Comparison of ENCODE assay signal across 8 cellular contexts in the genomic region with DNA sequence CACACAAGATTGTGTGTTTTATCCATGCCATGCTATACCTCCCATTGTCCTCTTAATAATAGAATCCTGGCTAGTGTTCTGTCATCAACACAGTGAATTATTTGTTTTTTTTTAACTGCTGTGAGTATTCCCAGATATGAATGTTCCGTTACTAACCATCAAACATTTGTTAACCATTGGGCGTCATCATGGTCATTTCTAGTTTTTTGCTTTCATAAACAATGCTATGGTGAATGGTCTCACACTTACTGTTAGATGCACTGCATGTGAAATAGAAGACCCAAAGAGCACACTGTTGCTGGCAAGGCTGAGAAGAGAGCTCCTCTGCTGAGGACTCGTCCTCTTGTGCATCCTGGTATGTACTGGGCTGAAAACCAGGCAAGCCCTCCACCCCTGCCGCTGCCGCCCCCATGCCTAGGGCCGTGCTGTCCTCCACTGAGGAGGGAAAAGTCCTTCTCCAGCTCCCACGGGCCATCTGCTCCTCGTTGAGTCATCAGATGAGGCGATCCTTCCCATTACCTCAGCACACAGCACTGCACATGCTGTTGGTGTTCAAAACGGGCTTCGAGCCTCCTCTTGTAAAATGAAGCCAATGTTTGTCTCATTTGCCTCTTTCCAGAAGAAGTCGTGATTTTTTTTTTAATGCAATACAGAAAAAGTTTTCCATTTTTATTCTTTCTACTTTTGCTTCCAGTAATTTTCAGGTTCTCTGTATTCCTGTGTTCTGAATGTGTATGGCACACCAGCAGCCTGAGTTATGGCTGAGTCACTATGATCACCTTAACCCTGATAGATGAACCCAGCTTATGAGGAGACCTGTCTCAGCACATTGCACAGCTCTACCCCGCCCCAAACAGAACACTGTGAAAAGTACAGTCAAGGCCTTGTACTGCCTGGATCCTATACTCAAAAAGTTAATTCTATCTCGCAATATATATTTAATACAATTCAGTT.
DNase-seq lines count a peak whose midpoint lies in the region; ATAC-seq, FAIRE-seq and TF ChIP-seq lines count a peak whose summit lies in the region.

No MANE protein-coding gene starts in this region.

- in situ Hi-C loops in GM13976 (cut with MboI; ENCODE audit: low sequenced_read_pairs, unreplicated experiment): no loop called here

- no peaks in the 10 kb centered on the region for H3K36me3 ChIP-seq in pancreas

- ATAC-seq in pancreas: peak in 3 of 4 donors; percentile 42 to 55 (median 44)

- H3K27ac ChIP-seq in pancreas: peak overlapping the region in 2 of 4 donors; percentile 36 to 37

- WGBS in pancreas, 2 donors: 83 to 86% methylated on average over 14 of the region's 14 CpGs

- FAIRE-seq in pancreas (lab: Jason Lieb, UNC): no peak
- no peak for FAIRE-seq in frontal cortex (lab: Jason Lieb, UNC)

- peaks cover 7 to 26% (median 17%) of the 10 kb centered on the region in 3 donors for H3K4me1 ChIP-seq in pancreas

- H3K4me3 ChIP-seq in fibroblast of pulmonary artery (replicated peaks; ENCODE audit: low read depth, low read length) (no peak overlapping the region), pancreas (no peak overlapping the region)

- POLR2A ChIA-PET in GM10248 (lab: Yijun Ruan, JAX): interaction anchor here (0.6 kb wide), 1 partner anchor 55 kb away, joined by 3 read pairs; no protein-coding TSS in a partner anchor

- no peaks in the 10 kb centered on the region for H3K9me3 ChIP-seq in pancreas

- H3K27me3 ChIP-seq in pancreas: no peaks in the 10 kb centered on the region

- DNase-seq in DMS 273 (lab: John Stamatoyannopoulos, UW; ENCODE audit: unreplicated experiment) (peak; percentile 91), SHP77 (lab: John Stamatoyannopoulos, UW) (peak; percentile 41 to 62), fibroblast of pulmonary artery (ENCODE audit: low read depth) (peak; percentile 85), pancreas (no peak), frontal cortex (ENCODE audit: low spot score in 2 of 2) (no peak), GM10248 (ENCODE audit: extremely low spot score) (no peak), GM13976 (ENCODE audit: low spot score) (no peak), NCI-H1105 (lab: John Stamatoyannopoulos, UW) (no peak)

- intact Hi-C loops in pancreas (cut with DNase I): no loop called here

- CTCF ChIA-PET in GM10248 (lab: Yijun Ruan, JAX): interaction anchor here (1.1 kb wide), 1 partner anchor 11 kb away, joined by 3 read pairs; no protein-coding TSS in a partner anchor

- no peak for TF ChIP-seq CTCF in fibroblast of pulmonary artery (IDR thresholded peaks at IDR 0.05; ENCODE audit: low read length, missing control alignments)
- TF ChIP-seq CTCF in pancreas (IDR thresholded peaks at IDR 0.05): no peak
- no peak for TF ChIP-seq CTCF in GM10248 (IDR thresholded peaks at IDR 0.05; ENCODE audit: control extremely low read depth, extremely low read depth, low read depth, missing control alignments)
- TF ChIP-seq CTCF in GM13976 (IDR thresholded peaks at IDR 0.05; ENCODE audit: borderline replicate concordance, control extremely low read depth, extremely low read depth, insufficient read depth, missing control alignments): no peak

Comparison
In these comparisons a context has a peak if more than half of its experiments do, and no peak if none do; other contexts are left out.
1. DNase-seq: peak in DMS 273 (single experiment), SHP77 (2 of 2) and fibroblast of pulmonary artery (single experiment); none in pancreas (0 of 6), frontal cortex (0 of 2), GM10248 (single experiment), GM13976 (single experiment) and NCI-H1105 (single experiment).